In genomic region chr6:82646231-82646615, GRCh38 we compare ENCODE assay signal across 18 cellular contexts.
A peak's percentile ranks its signal among the peaks of the same experiment; 100 is the strongest.
DNase-seq lines count a peak whose midpoint lies in the region; TF ChIP-seq lines count a peak whose summit lies in the region.
"Had no signal": no experiment of that assay in that cellular context is flagged by ENCODE, and none has a peak within 500 bp of the region (broad histone marks: within the 10 kb centered on the region; RNA-seq: fewer than 3 reads in every experiment).

No MANE protein-coding gene starts in this region.

- H3K27me3 ChIP-seq in mammary epithelial cell (ENCODE audit: insufficient read depth, low read length): no peaks in the 10 kb centered on the region
- no peaks in the 10 kb centered on the region for H3K27me3 ChIP-seq in breast epithelium
- H3K27me3 ChIP-seq in PC-9 (ENCODE audit: insufficient read depth, low read depth): no peaks in the 10 kb centered on the region

- CTCF ChIA-PET in mammary epithelial cell (lab: Charles Lee; ENCODE audit: low non-redundant PET) (no interaction called here), PC-9 (lab: Charles Lee) (no interaction called here)

- DNase-seq in mammary epithelial cell (peak; percentile 24), breast epithelium (ENCODE audit: low spot score in 2 of 2) (no peak), PC-9 (peak in 1 of 2 experiments; percentile 43), epithelial cell of prostate (ENCODE audit: low read depth, low spot score) (peak; percentile 24), stromal cell of bone marrow (ENCODE audit: low read depth) (peak; percentile 6), NCI-H1694 treated with DMSO at 0.1 percent for 48 hours (lab: John Stamatoyannopoulos, UW) (no peak), islet precursor cell (no peak), GF-D8 (lab: John Stamatoyannopoulos, UW) (no peak)
- DNase-seq: H9; Karpas-422; MM.1S; NCI-H1092 treated with DMSO at 0.1 percent for 48 hours; NCI-H446 treated with DMSO at 0.1 percent for 48 hours; NCI-H748 treated with DMSO at 0.1 percent for 48 hours; NK-92 treated with Interleukin-12 subunit alpha and Interleukin-12 subunit beta, amount 100 ng/mL, for 24 hours; SIG-M5 had no signal

- H3F3A ChIP-seq in PC-9 (ENCODE audit: insufficient read depth, low read depth): peaks cover 12% of the 10 kb centered on the region; the same call in 1 of the 2 replicates

- 0% methylated on average over 1 of the region's 1 CpG for WGBS in mammary epithelial cell (ENCODE audit: low coverage, missing lambda C conversion rate)

- H3K4me3 ChIP-seq in mammary epithelial cell (replicated peaks in 1 of 3; ENCODE audit: insufficient read depth in 1 of 3, low read depth in 2 of 3, low read length in 3 of 3) (no peak overlapping the region), breast epithelium (no peak overlapping the region), PC-9 (no peak overlapping the region)

- no peaks in the 10 kb centered on the region for H3K9me2 ChIP-seq in PC-9 (ENCODE audit: insufficient read depth)

- TF ChIP-seq POLR2A in breast epithelium (IDR thresholded peaks at IDR 0.05): no peak

- BruUV-seq in mammary epithelial cell (replicated peaks; lab: Mats Ljungman, UMichigan) (no TSS peak), PC-9 (replicated peaks; lab: Mats Ljungman, UMichigan) (no TSS peak)

- TF ChIP-seq CTCF in mammary epithelial cell (conservative IDR thresholded peaks at IDR 0.05 in 1 of 2, IDR thresholded peaks at IDR 0.05 in 1 of 2; ENCODE audit: extremely low read depth in 1 of 2, insufficient read depth in 1 of 2, low read depth in 1 of 2, low read length in 2 of 2) (no peak), breast epithelium (IDR thresholded peaks at IDR 0.05) (no peak), PC-9 (conservative IDR thresholded peaks at IDR 0.05) (no peak)

- in situ Hi-C loops in mammary epithelial cell (cut with MboI; ENCODE audit: low sequenced_read_pairs in 2 of 2): no loop called here

- H4K20me1 ChIP-seq in mammary epithelial cell (ENCODE audit: insufficient read depth, low read length) (no peaks in the 10 kb centered on the region), PC-9 (ENCODE audit: insufficient read depth) (no peaks in the 10 kb centered on the region)

- H3K27ac ChIP-seq in mammary epithelial cell (ENCODE audit: insufficient read depth, low read depth, low read length) (no peak overlapping the region), breast epithelium (no peak overlapping the region), PC-9 (peak overlapping the region; percentile 27; the same call in 1 of the 2 replicates), epithelial cell of prostate (no peak overlapping the region)
- H3K27ac ChIP-seq: 22Rv1, HL-60 had no signal

- dilution Hi-C loops in mammary epithelial cell (cut with HindIII; ENCODE audit: low sequenced_read_pairs): no loop called here

- H3K9ac ChIP-seq in mammary epithelial cell (ENCODE audit: insufficient read depth, low read length): no peak overlapping the region

- H3K36me3 ChIP-seq in mammary epithelial cell (ENCODE audit: insufficient read depth, low read length): no peaks in the 10 kb centered on the region
- no peaks in the 10 kb centered on the region for H3K36me3 ChIP-seq in breast epithelium
- no peaks in the 10 kb centered on the region for H3K36me3 ChIP-seq in PC-9 (ENCODE audit: low read depth)

- POLR2A ChIA-PET in PC-9 (lab: Charles Lee; ENCODE audit: unreplicated experiment): no interaction called here

- H3K79me2 ChIP-seq in mammary epithelial cell (ENCODE audit: insufficient read depth, low read length) (no peaks in the 10 kb centered on the region), PC-9 (ENCODE audit: low read depth) (no peaks in the 10 kb centered on the region)

- H2AFZ ChIP-seq in mammary epithelial cell (ENCODE audit: low read depth, low read length): no peak overlapping the region
- H2AFZ ChIP-seq in PC-9: no peak overlapping the region

- H3K4me1 ChIP-seq in mammary epithelial cell (ENCODE audit: insufficient read depth, low read length): no peaks in the 10 kb centered on the region
- no peaks in the 10 kb centered on the region for H3K4me1 ChIP-seq in breast epithelium
- peaks cover 21% of the 10 kb centered on the region for H3K4me1 ChIP-seq in PC-9 (replicated peaks; ENCODE audit: insufficient read depth)

- H3K4me2 ChIP-seq in mammary epithelial cell (ENCODE audit: insufficient read depth, low read depth, low read length): no peak overlapping the region
- H3K4me2 ChIP-seq in PC-9: peak overlapping the region; percentile 30

- no peaks in the 10 kb centered on the region for H3K9me3 ChIP-seq in mammary epithelial cell (replicated peaks; ENCODE audit: insufficient read depth, low read length)
- no peaks in the 10 kb centered on the region for H3K9me3 ChIP-seq in breast epithelium
- H3K9me3 ChIP-seq in PC-9 (ENCODE audit: insufficient read depth, low read depth): no peaks in the 10 kb centered on the region

- intact Hi-C loops in mammary epithelial cell (cut with micrococcal nuclease) (no loop called here), breast epithelium (cut with DNase I; ENCODE audit: low total_unique reads) (no loop called here), PC-9 (cut with micrococcal nuclease; ENCODE audit: unreplicated experiment) (no loop called here)

Comparison
In these comparisons a context has a peak if more than half of its experiments do, and no peak if none do; other contexts are left out.
1. DNase-seq: peak in mammary epithelial cell (single experiment), epithelial cell of prostate (single experiment) and stromal cell of bone marrow (single experiment); none in breast epithelium (0 of 2), NCI-H1694 treated with DMSO at 0.1 percent for 48 hours (single experiment), islet precursor cell (single experiment) and GF-D8 (single experiment).